ENCODE assay signal across 1 cellular context in the genomic region with DNA sequence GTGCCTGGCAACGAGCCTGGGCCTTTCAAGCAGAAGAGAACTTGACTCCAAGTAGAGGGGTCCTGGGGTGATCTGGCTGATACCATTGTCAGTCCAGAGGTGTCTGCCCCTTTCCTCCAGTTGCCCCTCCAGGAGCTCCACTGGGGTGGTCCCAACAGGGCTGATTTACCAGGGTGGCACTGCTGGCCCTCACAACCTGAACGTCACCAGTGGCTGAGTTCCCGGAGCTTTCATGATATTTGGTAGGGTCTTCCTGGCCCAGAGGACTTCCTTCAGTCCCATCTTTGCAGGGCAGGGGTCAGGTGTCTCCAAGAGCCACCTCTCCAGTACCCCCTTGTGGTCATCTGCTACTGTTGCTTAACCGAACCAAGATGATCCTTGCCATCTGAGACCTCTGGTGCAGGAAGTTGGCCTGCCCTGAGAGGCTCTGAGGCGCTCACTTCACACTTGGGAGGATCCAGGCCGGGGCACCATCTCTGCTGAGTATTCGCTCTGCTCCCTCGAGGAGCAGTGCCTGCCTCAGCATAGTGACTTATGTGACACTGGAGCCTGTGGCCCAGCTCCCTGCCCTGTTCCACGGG.
A peak's percentile ranks its signal among the peaks of the same experiment; 100 is the strongest.
TF ChIP-seq lines count a peak whose summit lies in the region.

No MANE protein-coding gene starts in this region.

TF ChIP-seq in HepG2, 621 proteins besides CTCF, POLR2A, EP300 and RAD21 (continues in another document):
- TF ChIP-seq ETV5 (CRISPR knock-in tag; IDR thresholded peaks at IDR 0.05; ENCODE audit: borderline replicate concordance) (no peak), MAFF (IDR thresholded peaks at IDR 0.05; ENCODE audit: low read depth, low read length) (no peak), CBX1 (IDR thresholded peaks at IDR 0.05; ENCODE audit: low read depth) (no peak), ETV6 (CRISPR knock-in tag; conservative IDR thresholded peaks at IDR 0.05) (no peak), CEBPB (IDR thresholded peaks at IDR 0.05; ENCODE audit: borderline replicate concordance, low read depth, low read length) (0 out of 2 replicates have a peak, but pooled peaks have one; percentile 27), ZNF879 (CRISPR knock-in tag; IDR thresholded peaks at IDR 0.05) (no peak), MED13 (CRISPR knock-in tag; IDR thresholded peaks at IDR 0.05) (no peak), ZNF83 (CRISPR knock-in tag; IDR thresholded peaks at IDR 0.05; ENCODE audit: borderline replicate concordance) (no peak), KDM3A (CRISPR knock-in tag; IDR thresholded peaks at IDR 0.05; ENCODE audit: low read depth) (no peak), MEIS1 (CRISPR knock-in tag; IDR thresholded peaks at IDR 0.05; ENCODE audit: borderline replicate concordance) (no peak), SALL1 (CRISPR knock-in tag; IDR thresholded peaks at IDR 0.05) (peak; percentile 39), ZNF883 (CRISPR knock-in tag; IDR thresholded peaks at IDR 0.05; ENCODE audit: not compliant biosample characterization) (peak; percentile 31), BORCS8-MEF2B (CRISPR knock-in tag; IDR thresholded peaks at IDR 0.05) (no peak), ZNF34 (CRISPR knock-in tag; IDR thresholded peaks at IDR 0.05; ENCODE audit: borderline replicate concordance) (no peak), NFIB (CRISPR knock-in tag; IDR thresholded peaks at IDR 0.05; ENCODE audit: borderline replicate concordance) (no peak), ZNF180 (CRISPR knock-in tag; IDR thresholded peaks at IDR 0.05; ENCODE audit: borderline replicate concordance, low read depth) (no peak), ZNF329 (CRISPR knock-in tag; IDR thresholded peaks at IDR 0.05; ENCODE audit: low read depth) (no peak), ZZZ3 (CRISPR knock-in tag; IDR thresholded peaks at IDR 0.05; ENCODE audit: borderline replicate concordance) (no peak), RARA (CRISPR knock-in tag; IDR thresholded peaks at IDR 0.05) (no peak), ZFP37 (CRISPR knock-in tag; IDR thresholded peaks at IDR 0.05; ENCODE audit: borderline replicate concordance) (no peak), MYNN (CRISPR knock-in tag; IDR thresholded peaks at IDR 0.05; ENCODE audit: low read depth) (no peak), CBX2 (IDR thresholded peaks at IDR 0.05; ENCODE audit: low read depth, low read length) (no peak), CBX2 (CRISPR knock-in tag; IDR thresholded peaks at IDR 0.05; ENCODE audit: low read depth) (no peak), RXRA (CRISPR knock-in tag; IDR thresholded peaks at IDR 0.05) (peak; percentile 59; the same call in 1 of the 2 replicates), CBFB (CRISPR knock-in tag; IDR thresholded peaks at IDR 0.05) (no peak), KMT2A (CRISPR knock-in tag; IDR thresholded peaks at IDR 0.05) (no peak), NFE2L2 (IDR thresholded peaks at IDR 0.05; ENCODE audit: low read length) (no peak), HIVEP1 (CRISPR knock-in tag; IDR thresholded peaks at IDR 0.05) (no peak), KDM5B (CRISPR knock-in tag; IDR thresholded peaks at IDR 0.05; ENCODE audit: borderline replicate concordance) (no peak), TAF15 (IDR thresholded peaks at IDR 0.05; ENCODE audit: low read depth, low read length, poor library complexity, severe bottlenecking) (no peak), DR1 (CRISPR knock-in tag; IDR thresholded peaks at IDR 0.05) (no peak)
- TF ChIP-seq, protein P1, sequence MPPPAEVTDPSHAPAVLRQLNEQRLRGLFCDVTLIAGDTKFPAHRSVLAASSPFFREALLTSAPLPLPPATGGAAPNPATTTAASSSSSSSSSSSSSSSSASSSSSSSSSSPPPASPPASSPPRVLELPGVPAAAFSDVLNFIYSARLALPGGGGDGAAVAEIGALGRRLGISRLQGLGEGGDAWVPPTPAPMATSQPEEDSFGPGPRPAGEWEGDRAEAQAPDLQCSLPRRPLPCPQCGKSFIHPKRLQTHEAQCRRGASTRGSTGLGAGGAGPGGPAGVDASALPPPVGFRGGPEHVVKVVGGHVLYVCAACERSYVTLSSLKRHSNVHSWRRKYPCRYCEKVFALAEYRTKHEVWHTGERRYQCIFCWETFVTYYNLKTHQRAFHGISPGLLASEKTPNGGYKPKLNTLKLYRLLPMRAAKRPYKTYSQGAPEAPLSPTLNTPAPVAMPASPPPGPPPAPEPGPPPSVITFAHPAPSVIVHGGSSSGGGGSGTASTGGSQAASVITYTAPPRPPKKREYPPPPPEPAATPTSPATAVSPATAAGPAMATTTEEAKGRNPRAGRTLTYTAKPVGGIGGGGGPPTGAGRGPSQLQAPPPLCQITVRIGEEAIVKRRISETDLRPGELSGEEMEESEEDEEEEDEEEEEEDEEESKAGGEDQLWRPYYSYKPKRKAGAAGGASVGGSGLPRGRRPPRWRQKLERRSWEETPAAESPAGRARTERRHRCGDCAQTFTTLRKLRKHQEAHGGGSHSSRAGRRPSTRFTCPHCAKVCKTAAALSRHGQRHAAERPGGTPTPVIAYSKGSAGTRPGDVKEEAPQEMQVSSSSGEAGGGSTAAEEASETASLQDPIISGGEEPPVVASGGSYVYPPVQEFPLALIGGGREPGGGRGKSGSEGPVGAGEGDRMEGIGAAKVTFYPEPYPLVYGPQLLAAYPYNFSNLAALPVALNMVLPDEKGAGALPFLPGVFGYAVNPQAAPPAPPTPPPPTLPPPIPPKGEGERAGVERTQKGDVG (CRISPR knock-in tag; IDR thresholded peaks at IDR 0.05; ENCODE audit: borderline replicate concordance) = no peak
- TF ChIP-seq, protein P2, sequence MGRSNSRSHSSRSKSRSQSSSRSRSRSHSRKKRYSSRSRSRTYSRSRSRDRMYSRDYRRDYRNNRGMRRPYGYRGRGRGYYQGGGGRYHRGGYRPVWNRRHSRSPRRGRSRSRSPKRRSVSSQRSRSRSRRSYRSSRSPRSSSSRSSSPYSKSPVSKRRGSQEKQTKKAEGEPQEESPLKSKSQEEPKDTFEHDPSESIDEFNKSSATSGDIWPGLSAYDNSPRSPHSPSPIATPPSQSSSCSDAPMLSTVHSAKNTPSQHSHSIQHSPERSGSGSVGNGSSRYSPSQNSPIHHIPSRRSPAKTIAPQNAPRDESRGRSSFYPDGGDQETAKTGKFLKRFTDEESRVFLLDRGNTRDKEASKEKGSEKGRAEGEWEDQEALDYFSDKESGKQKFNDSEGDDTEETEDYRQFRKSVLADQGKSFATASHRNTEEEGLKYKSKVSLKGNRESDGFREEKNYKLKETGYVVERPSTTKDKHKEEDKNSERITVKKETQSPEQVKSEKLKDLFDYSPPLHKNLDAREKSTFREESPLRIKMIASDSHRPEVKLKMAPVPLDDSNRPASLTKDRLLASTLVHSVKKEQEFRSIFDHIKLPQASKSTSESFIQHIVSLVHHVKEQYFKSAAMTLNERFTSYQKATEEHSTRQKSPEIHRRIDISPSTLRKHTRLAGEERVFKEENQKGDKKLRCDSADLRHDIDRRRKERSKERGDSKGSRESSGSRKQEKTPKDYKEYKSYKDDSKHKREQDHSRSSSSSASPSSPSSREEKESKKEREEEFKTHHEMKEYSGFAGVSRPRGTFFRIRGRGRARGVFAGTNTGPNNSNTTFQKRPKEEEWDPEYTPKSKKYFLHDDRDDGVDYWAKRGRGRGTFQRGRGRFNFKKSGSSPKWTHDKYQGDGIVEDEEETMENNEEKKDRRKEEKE (IDR thresholded peaks at IDR 0.05) = no peak
- TF ChIP-seq, protein P3, sequence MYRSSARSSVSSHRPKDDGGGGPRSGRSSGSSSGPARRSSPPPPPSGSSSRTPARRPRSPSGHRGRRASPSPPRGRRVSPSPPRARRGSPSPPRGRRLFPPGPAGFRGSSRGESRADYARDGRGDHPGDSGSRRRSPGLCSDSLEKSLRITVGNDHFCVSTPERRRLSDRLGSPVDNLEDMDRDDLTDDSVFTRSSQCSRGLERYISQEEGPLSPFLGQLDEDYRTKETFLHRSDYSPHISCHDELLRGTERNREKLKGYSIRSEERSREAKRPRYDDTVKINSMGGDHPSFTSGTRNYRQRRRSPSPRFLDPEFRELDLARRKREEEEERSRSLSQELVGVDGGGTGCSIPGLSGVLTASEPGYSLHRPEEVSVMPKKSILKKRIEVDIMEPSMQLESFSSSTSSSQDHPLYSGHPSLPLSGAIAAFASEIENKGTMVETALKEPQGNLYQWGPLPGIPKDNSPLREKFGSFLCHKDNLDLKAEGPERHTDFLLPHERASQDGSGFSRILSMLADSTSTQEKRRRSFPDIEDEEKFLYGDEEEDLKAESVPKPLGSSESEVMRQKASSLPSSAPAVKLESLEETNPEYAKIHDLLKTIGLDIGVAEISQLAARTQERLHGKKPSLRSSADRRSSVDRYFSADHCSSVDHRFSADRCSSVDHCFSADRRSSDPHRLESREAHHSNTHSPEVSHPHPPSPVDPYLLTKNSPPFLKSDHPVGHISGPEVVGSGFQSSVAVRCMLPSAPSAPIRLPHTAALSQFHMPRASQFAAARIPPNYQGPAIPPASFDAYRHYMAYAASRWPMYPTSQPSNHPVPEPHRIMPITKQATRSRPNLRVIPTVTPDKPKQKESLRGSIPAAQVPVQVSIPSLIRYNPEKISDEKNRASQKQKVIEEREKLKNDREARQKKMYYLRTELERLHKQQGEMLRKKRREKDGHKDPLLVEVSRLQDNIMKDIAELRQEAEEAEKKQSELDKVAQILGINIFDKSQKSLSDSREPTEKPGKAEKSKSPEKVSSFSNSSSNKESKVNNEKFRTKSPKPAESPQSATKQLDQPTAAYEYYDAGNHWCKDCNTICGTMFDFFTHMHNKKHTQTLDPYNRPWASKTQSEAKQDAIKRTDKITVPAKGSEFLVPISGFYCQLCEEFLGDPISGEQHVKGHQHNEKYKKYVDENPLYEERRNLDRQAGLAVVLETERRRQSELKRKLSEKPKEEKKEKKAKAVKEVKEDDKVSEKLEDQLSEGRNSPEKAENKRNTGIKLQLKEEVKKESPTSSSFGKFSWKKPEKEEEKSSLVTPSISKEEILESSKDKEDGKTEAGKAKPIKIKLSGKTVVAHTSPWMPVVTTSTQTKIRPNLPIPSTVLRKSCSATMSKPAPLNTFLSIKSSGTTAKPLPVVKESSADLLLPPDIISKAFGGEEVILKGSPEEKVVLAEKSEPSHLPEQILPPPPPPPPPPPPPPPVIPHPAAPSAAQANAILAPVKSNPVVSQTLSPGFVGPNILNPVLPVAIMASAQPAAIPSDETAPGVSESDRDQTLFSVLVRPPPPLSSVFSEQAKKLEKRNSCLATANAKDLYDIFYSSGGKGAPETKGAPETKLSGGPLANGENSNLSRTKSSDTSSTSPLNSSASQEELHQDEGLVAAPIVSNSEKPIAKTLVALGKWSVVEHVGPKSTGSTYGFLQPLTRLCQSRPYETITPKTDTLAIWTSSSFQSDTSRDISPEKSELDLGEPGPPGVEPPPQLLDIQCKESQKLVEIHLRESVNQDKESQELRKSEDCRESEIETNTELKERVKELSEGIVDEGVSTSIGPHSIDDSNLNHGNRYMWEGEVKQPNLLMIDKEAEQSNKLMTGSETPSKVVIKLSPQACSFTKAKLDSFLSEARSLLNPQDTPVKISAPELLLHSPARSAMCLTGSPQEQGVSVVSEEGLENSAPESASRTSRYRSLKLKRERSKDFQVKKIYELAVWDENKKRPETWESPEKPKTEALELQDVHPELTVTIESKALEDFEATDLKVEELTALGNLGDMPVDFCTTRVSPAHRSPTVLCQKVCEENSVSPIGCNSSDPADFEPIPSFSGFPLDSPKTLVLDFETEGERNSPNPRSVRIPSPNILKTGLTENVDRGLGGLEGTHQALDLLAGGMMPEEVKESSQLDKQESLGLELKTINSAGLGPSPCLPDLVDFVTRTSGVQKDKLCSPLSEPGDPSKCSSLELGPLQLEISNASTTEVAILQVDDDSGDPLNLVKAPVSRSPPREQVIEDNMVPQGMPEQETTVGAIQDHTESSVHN (CRISPR knock-in tag; IDR thresholded peaks at IDR 0.05) = 0 out of 2 replicates have a peak, but pooled peaks have one; percentile 35
- TF ChIP-seq, protein P4, sequence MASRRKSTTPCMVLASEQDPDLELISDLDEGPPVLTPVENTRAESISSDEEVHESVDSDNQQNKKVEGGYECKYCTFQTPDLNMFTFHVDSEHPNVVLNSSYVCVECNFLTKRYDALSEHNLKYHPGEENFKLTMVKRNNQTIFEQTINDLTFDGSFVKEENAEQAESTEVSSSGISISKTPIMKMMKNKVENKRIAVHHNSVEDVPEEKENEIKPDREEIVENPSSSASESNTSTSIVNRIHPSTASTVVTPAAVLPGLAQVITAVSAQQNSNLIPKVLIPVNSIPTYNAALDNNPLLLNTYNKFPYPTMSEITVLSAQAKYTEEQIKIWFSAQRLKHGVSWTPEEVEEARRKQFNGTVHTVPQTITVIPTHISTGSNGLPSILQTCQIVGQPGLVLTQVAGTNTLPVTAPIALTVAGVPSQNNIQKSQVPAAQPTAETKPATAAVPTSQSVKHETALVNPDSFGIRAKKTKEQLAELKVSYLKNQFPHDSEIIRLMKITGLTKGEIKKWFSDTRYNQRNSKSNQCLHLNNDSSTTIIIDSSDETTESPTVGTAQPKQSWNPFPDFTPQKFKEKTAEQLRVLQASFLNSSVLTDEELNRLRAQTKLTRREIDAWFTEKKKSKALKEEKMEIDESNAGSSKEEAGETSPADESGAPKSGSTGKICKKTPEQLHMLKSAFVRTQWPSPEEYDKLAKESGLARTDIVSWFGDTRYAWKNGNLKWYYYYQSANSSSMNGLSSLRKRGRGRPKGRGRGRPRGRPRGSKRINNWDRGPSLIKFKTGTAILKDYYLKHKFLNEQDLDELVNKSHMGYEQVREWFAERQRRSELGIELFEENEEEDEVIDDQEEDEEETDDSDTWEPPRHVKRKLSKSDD (CRISPR knock-in tag; IDR thresholded peaks at IDR 0.05; ENCODE audit: low read depth) = no peak
- TF ChIP-seq, protein P5, sequence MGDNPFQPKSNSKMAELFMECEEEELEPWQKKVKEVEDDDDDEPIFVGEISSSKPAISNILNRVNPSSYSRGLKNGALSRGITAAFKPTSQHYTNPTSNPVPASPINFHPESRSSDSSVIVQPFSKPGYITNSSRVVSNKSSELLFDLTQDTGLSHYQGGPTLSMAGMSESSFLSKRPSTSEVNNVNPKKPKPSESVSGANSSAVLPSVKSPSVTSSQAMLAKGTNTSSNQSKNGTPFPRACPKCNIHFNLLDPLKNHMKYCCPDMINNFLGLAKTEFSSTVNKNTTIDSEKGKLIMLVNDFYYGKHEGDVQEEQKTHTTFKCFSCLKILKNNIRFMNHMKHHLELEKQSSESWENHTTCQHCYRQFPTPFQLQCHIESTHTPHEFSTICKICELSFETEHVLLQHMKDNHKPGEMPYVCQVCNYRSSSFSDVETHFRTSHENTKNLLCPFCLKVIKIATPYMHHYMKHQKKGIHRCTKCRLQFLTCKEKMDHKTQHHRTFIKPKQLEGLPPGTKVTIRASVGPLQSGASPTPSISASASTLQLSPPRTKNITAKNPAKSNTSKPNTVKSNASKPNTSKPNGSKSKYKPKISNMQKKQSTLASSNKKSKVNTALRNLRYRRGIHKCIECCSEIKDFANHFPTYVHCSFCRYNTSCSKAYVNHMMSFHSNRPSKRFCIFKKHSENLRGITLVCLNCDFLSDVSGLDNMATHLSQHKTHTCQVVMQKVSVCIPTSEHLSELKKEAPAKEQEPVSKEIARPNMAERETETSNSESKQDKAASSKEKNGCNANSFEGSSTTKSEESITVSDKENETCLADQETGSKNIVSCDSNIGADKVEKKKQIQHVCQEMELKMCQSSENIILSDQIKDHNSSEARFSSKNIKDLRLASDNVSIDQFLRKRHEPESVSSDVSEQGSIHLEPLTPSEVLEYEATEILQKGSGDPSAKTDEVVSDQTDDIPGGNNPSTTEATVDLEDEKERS (CRISPR knock-in tag; IDR thresholded peaks at IDR 0.05) = no peak
